In the genomic region with DNA sequence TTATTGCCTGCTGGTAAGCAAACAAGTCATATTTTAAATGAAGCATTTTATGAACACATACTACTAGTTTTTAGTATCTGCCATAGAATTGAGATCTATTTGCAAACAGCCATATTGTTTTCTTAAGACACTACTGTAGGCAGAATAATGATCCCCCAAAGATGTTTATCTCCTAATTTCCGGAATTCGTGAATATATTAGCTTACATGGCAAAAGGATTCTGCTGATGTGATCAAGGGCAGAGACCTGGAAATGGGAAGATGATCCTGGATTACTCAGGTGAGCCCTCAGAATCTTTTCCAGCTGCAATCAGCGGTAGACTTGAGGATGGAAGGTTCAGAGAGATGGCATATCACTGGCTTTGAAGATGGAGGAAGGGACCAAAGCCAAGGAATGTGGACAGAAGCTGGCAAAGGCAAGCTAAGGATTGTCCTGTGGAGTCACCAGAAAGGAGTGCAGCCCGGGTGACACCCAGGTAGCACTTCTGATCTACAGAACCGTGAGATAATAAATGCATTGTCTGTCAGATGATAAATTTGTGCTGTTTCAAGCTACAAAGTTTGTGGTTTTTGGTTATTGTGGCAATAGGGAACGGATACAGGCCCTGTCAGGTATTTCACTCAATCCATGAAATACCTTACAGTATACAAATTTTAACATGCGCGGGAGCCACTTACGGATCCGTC, we compare ENCODE assay signal across 10 cellular contexts. TPM values are rescaled to one million over a fixed set of nuclear protein-coding genes. Genes with fewer than 3 reads are reported as not detected.
A peak's percentile ranks its signal among the peaks of the same experiment; 100 is the strongest.
DNase-seq lines count a peak whose midpoint lies in the region; ATAC-seq and TF ChIP-seq lines count a peak whose summit lies in the region.
"Had no signal": no experiment of that assay in that cellular context is flagged by ENCODE, and none has a peak within 500 bp of the region (broad histone marks: within the 10 kb centered on the region; RNA-seq: fewer than 3 reads in every experiment).

No MANE protein-coding gene starts in this region.

- peaks cover 0 to 10% of the 10 kb centered on the region in 2 donors for H3K9me3 Mint-ChIP-seq in stimulated activated naive CD8-positive, alpha-beta T cell treated with anti-CD3 and anti-CD28 coated beads, Interleukin-15, amount 100 ng/mL, for 72 hours

- no peaks in the 10 kb centered on the region for H4K20me1 ChIP-seq in neural cell (ENCODE audit: insufficient read depth)

- H3K9me2 ChIP-seq in neural cell (ENCODE audit: insufficient read depth, low read length): no peaks in the 10 kb centered on the region

- no peak for TF ChIP-seq RAD21 in neural cell (conservative IDR thresholded peaks at IDR 0.05)

- no peak overlapping the region for H3K9ac ChIP-seq in neural cell (ENCODE audit: low read length)

- H3K4me2 ChIP-seq in neural cell (ENCODE audit: low read length): peak overlapping the region; percentile 96

- peaks cover 8% of the 10 kb centered on the region for H3K4me1 Mint-ChIP-seq in stimulated activated naive CD8-positive, alpha-beta T cell treated with anti-CD3 and anti-CD28 coated beads, Interleukin-15, amount 100 ng/mL, for 72 hours

- H3K27me3 ChIP-seq in neural cell (ENCODE audit: insufficient read depth, low read depth, low read length): no peaks in the 10 kb centered on the region
- H3K27me3 ChIP-seq: SJSA1 had no signal

- no peak for ATAC-seq in stimulated activated naive CD8-positive, alpha-beta T cell treated with anti-CD3 and anti-CD28 coated beads, Interleukin-15, amount 100 ng/mL, for 72 hours

- peaks cover 6% of the 10 kb centered on the region for H3F3A ChIP-seq in neural cell (ENCODE audit: insufficient read depth, low read length, poor library complexity, severe bottlenecking)

- H3K27ac Mint-ChIP-seq in stimulated activated naive CD8-positive, alpha-beta T cell treated with anti-CD3 and anti-CD28 coated beads, Interleukin-15, amount 100 ng/mL, for 72 hours: no peak overlapping the region
- H3K27ac Mint-ChIP-seq: activated CD8-positive, alpha-beta T cell treated with anti-CD3 and anti-CD28 coated beads for 36 hours had no signal

- peak overlapping the region; percentile 92 for H2AFZ ChIP-seq in neural cell (ENCODE audit: low read depth, low read length)

- no peak for TF ChIP-seq CTCF in neural cell (IDR thresholded peaks at IDR 0.05; ENCODE audit: poor library complexity, severe bottlenecking)

- DNase-seq in D341Med (ENCODE audit: low spot score) (peak; percentile 21), dermis blood vessel endothelial cell (peak; percentile 30), putamen (ENCODE audit: low spot score) (no peak), NCI-H1105 (lab: John Stamatoyannopoulos, UW) (no peak), NCI-H1694 treated with DMSO at 0.1 percent for 48 hours (lab: John Stamatoyannopoulos, UW) (no peak)
- peak; percentile 42 for DNase-seq in Jurkat, Clone E6-1 (ENCODE audit: low read depth, low spot score)
- no peak for DNase-seq in stimulated activated naive CD8-positive, alpha-beta T cell treated with anti-CD3 and anti-CD28 coated beads, Interleukin-15, amount 100 ng/mL, for 72 hours

- H3K27ac ChIP-seq in neural cell (ENCODE audit: low read length): no peak overlapping the region
- H3K27ac ChIP-seq: SJSA1 had no signal

- no peaks in the 10 kb centered on the region for H3K9me3 ChIP-seq in neural cell (ENCODE audit: low read length)
- H3K9me3 ChIP-seq: SJSA1 had no signal

- no peaks in the 10 kb centered on the region for H3K36me3 ChIP-seq in neural cell (ENCODE audit: insufficient read depth, low read length)

- no peak for TF ChIP-seq EP300 in neural cell (conservative IDR thresholded peaks at IDR 0.05; ENCODE audit: poor library complexity, severe bottlenecking)

- H3K4me3 ChIP-seq in Jurkat, Clone E6-1 (ENCODE audit: low read length): no peak overlapping the region
- H3K4me3 ChIP-seq in neural cell (ENCODE audit: low read length): no peak overlapping the region
- H3K4me3 ChIP-seq: SJSA1 had no signal

- H3K79me2 ChIP-seq in neural cell (replicated peaks; ENCODE audit: insufficient read depth, low read length): peaks cover 27% of the 10 kb centered on the region

- no peak overlapping the region for H3K4me3 Mint-ChIP-seq in stimulated activated naive CD8-positive, alpha-beta T cell treated with anti-CD3 and anti-CD28 coated beads, Interleukin-15, amount 100 ng/mL, for 72 hours
- H3K4me3 Mint-ChIP-seq: activated CD8-positive, alpha-beta T cell treated with anti-CD3 and anti-CD28 coated beads for 36 hours had no signal

- H3K27me3 Mint-ChIP-seq in stimulated activated naive CD8-positive, alpha-beta T cell treated with anti-CD3 and anti-CD28 coated beads, Interleukin-15, amount 100 ng/mL, for 72 hours: no peaks in the 10 kb centered on the region
- H3K27me3 Mint-ChIP-seq: activated CD8-positive, alpha-beta T cell treated with anti-CD3 and anti-CD28 coated beads for 36 hours had no signal

TF ChIP-seq in neural cell, 6 proteins besides CTCF, POLR2A, EP300 and RAD21:
- TF ChIP-seq, protein P1, sequence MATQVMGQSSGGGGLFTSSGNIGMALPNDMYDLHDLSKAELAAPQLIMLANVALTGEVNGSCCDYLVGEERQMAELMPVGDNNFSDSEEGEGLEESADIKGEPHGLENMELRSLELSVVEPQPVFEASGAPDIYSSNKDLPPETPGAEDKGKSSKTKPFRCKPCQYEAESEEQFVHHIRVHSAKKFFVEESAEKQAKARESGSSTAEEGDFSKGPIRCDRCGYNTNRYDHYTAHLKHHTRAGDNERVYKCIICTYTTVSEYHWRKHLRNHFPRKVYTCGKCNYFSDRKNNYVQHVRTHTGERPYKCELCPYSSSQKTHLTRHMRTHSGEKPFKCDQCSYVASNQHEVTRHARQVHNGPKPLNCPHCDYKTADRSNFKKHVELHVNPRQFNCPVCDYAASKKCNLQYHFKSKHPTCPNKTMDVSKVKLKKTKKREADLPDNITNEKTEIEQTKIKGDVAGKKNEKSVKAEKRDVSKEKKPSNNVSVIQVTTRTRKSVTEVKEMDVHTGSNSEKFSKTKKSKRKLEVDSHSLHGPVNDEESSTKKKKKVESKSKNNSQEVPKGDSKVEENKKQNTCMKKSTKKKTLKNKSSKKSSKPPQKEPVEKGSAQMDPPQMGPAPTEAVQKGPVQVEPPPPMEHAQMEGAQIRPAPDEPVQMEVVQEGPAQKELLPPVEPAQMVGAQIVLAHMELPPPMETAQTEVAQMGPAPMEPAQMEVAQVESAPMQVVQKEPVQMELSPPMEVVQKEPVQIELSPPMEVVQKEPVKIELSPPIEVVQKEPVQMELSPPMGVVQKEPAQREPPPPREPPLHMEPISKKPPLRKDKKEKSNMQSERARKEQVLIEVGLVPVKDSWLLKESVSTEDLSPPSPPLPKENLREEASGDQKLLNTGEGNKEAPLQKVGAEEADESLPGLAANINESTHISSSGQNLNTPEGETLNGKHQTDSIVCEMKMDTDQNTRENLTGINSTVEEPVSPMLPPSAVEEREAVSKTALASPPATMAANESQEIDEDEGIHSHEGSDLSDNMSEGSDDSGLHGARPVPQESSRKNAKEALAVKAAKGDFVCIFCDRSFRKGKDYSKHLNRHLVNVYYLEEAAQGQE (IDR thresholded peaks at IDR 0.05; ENCODE audit: borderline replicate concordance): peak; percentile 9
- no peak for TF ChIP-seq EZH2 (IDR thresholded peaks at IDR 0.05; ENCODE audit: borderline replicate concordance, insufficient read depth, low read length, poor library complexity, severe bottlenecking)

RNA-seq across cellular contexts. Expression of a gene that starts 1.0 kb away (rescaled TPM):
- 11.9 TPM for polyA plus RNA-seq in Jurkat, Clone E6-1 (2012; ENCODE audit: insufficient read depth, insufficient read length)
- total RNA-seq in dermis blood vessel endothelial cell: 70.1 and 77.0 TPM in 2 replicates
- polyA plus RNA-seq in neural cell: 58.7 and 72.6 TPM in 2 replicates
- 304 and 322 TPM in 2 replicates for polyA minus RNA-seq in neural cell

Comparison
In these comparisons a context has a peak if more than half of its experiments do, and no peak if none do; other contexts are left out.
1. DNase-seq: peak in D341Med (single experiment), Jurkat, Clone E6-1 (single experiment) and dermis blood vessel endothelial cell (single experiment); none in stimulated activated naive CD8-positive, alpha-beta T cell treated with anti-CD3 and anti-CD28 coated beads, Interleukin-15, amount 100 ng/mL, for 72 hours (0 of 2), putamen (single experiment), NCI-H1105 (single experiment) and NCI-H1694 treated with DMSO at 0.1 percent for 48 hours (single experiment).